ENCODE assay signal across 33 cellular contexts in the genomic region with DNA sequence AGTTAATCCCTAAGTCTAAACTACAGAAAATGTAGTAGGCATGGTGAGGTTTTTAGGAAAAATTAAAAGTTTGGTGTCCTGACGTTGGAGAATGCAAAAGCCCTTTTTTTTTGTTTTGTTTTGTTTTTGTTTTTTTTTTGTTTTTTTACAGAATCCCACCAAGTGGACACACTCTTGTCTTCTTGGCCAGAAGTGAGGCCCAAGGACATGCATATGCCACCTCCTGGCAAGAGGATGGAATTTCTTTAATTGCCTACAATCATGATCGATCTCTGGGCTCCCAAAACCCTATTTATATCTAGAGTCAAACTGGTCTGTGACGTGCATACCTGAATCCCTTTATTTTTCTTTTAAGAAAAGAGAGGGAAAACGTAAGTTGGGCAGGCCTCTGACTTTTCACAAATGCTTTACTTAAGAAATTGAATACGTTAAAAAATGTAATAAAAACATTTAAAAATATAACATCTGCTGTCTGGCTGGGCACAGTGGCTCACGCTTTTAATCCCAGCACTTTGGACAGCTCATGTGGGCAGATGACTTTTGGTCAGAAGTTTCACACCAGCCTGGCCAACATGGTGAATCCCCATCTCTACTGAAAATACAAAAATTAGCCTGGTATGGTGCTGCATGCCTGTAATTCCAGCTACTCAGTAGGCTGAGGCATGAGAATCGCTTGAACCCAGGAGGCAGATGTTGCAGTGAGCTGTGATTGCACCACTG.
DNase-seq lines count a peak whose midpoint lies in the region; ATAC-seq and TF ChIP-seq lines count a peak whose summit lies in the region.
"Had no signal": no experiment of that assay in that cellular context is flagged by ENCODE, and none has a peak within 500 bp of the region (broad histone marks: within the 10 kb centered on the region; RNA-seq: fewer than 3 reads in every experiment).

No MANE protein-coding gene starts in this region.

- H3K36me3 ChIP-seq in SK-N-SH (replicated peaks in 1 of 2; ENCODE audit: control insufficient read depth in 1 of 2, insufficient read depth in 2 of 2, low read length in 1 of 2), result no peaks in the 10 kb centered on the region
- H3K36me3 ChIP-seq: ascending aorta, esophagus muscularis mucosa, heart left ventricle, right lobe of liver, spleen, WERI-Rb-1 had no signal

- H3K9ac ChIP-seq in SK-N-SH, result no peak overlapping the region
- H3K9ac ChIP-seq: GM23248 had no signal

- H2AFZ ChIP-seq in SK-N-SH (ENCODE audit: low read depth), result no peak overlapping the region
- H2AFZ ChIP-seq: GM23248 had no signal

- H3K9me3 ChIP-seq in SK-N-SH, result no peaks in the 10 kb centered on the region
- H3K9me3 ChIP-seq: A549, ascending aorta, esophagus muscularis mucosa, right lobe of liver, spleen had no signal

- POLR2A ChIA-PET in SK-N-SH (lab: Yijun Ruan, JAX), result no interaction called here

- no peak for TF ChIP-seq EP300 in SK-N-SH (IDR thresholded peaks at IDR 0.05; ENCODE audit: borderline replicate concordance in 1 of 2, low read depth in 1 of 2, low read length in 1 of 2)

- peak; percentile 32 for TF ChIP-seq CTCF in SK-N-SH (IDR thresholded peaks at IDR 0.05)
- peak; percentile 3 for TF ChIP-seq CTCF in astrocyte of the cerebellum (IDR thresholded peaks at IDR 0.05; ENCODE audit: low read depth, low read length, missing control alignments)
- TF ChIP-seq CTCF in retinal pigment epithelial cell (conservative IDR thresholded peaks at IDR 0.05; ENCODE audit: low read depth, low read length), result peak; percentile 16

- H3K79me2 ChIP-seq in SK-N-SH (ENCODE audit: insufficient read depth), result no peaks in the 10 kb centered on the region

- WGBS in SK-N-SH (ENCODE audit: low lambda C conversion rate), result 37% methylated on average over 7 of the region's 7 CpGs

- DNase-seq in SK-N-SH (no peak), OCI-M1 (lab: John Stamatoyannopoulos, UW) (peak; percentile 30), astrocyte of the cerebellum (ENCODE audit: low read depth) (no peak), retinal pigment epithelial cell (ENCODE audit: low read depth) (no peak), amniotic stem cell (lab: John Stamatoyannopoulos, UW) (no peak)
- no peak for DNase-seq in stimulated activated CD8-positive, alpha-beta memory T cell treated with anti-CD3 and anti-CD28 coated beads, Interleukin-4, amount 100 ng/mL, for 48 hours
- DNase-seq: activated CD4-positive, alpha-beta T cell treated with anti-CD3 and anti-CD28 coated beads for 48 hours; activated CD8-positive, alpha-beta memory T cell treated with anti-CD3 and anti-CD28 coated beads for 24 hours; activated effector memory CD4-positive, alpha-beta T cell treated with Interleukin-2 at 50 U/mL for 16 hours; AML-193; CD4-positive, alpha-beta T cell; central memory CD4-positive, alpha-beta T cell; dermis blood vessel endothelial cell; foreskin fibroblast; GM23248; heart left ventricle; KBM-7; MM.1S; NCI-H1417; NCI-H2029; right lobe of liver; SHP77; spleen; stimulated activated CD4-positive, alpha-beta T cell treated with anti-CD3 and anti-CD28 coated beads, Interleukin-2, amount 100 ng/mL, for 24 hours; stimulated activated naive CD8-positive, alpha-beta T cell treated with anti-CD3 and anti-CD28 coated beads, Interleukin-15, amount 100 ng/mL, for 72 hours; SW 1271; T1000; WERI-Rb-1 had no signal

- H3K27ac ChIP-seq in SK-N-SH (ENCODE audit: low read depth in 2 of 2, low read length in 1 of 2), result no peak overlapping the region
- H3K27ac ChIP-seq: A549, ascending aorta, esophagus muscularis mucosa, GM23248, heart left ventricle, right lobe of liver, spleen, WERI-Rb-1 had no signal

- H3K9me2 ChIP-seq in SK-N-SH, result no peaks in the 10 kb centered on the region; the same call in 1 of the 2 replicates

- H3K27me3 ChIP-seq in SK-N-SH (ENCODE audit: insufficient read depth), result no peaks in the 10 kb centered on the region
- H3K27me3 ChIP-seq: ascending aorta, esophagus muscularis mucosa, heart left ventricle, right lobe of liver, spleen had no signal

- CTCF ChIA-PET in SK-N-SH (lab: Yijun Ruan, JAX), result no interaction called here

- no peak for ATAC-seq in SK-N-SH treated with all-trans-retinoic acid at 6 μM for 48 hours
- ATAC-seq in HG02885 (IDR thresholded peaks at IDR 0.05; ENCODE audit: poor library complexity, unreplicated experiment), result no peak
- ATAC-seq: A549; heart left ventricle; right lobe of liver; stimulated activated naive CD8-positive, alpha-beta T cell treated with anti-CD3 and anti-CD28 coated beads, Interleukin-15, amount 100 ng/mL, for 72 hours had no signal

- in situ Hi-C loops in astrocyte of the cerebellum (cut with HindIII; ENCODE audit: low sequenced_read_pairs), result no loop called here

- H3K4me1 ChIP-seq in SK-N-SH (ENCODE audit: control insufficient read depth in 1 of 2, insufficient read depth in 2 of 2, low read depth in 1 of 2, low read length in 1 of 2), result no peaks in the 10 kb centered on the region
- H3K4me1 ChIP-seq: A549, ascending aorta, esophagus muscularis mucosa, heart left ventricle, right lobe of liver, spleen had no signal

- no peak overlapping the region for H3K4me2 ChIP-seq in SK-N-SH
- H3K4me2 ChIP-seq: A549 had no signal

- H4K20me1 ChIP-seq in SK-N-SH (ENCODE audit: insufficient read depth), result no peaks in the 10 kb centered on the region

- H3F3A ChIP-seq in SK-N-SH (replicated peaks; ENCODE audit: insufficient read depth), result no peaks in the 10 kb centered on the region

- no peak for TF ChIP-seq RAD21 in SK-N-SH (IDR thresholded peaks at IDR 0.05; ENCODE audit: low read length)

- H3K4me3 ChIP-seq in SK-N-SH (ENCODE audit: low read depth in 2 of 2, low read length in 1 of 2) (no peak overlapping the region), astrocyte of the cerebellum (ENCODE audit: low read depth, low read length) (no peak overlapping the region), retinal pigment epithelial cell (ENCODE audit: low read length) (no peak overlapping the region)
- H3K4me3 ChIP-seq: A549, ascending aorta, esophagus muscularis mucosa, GM23248, heart left ventricle, right lobe of liver, spleen had no signal

TF ChIP-seq in SK-N-SH, 30 proteins besides CTCF, POLR2A, EP300 and RAD21 (continues in another document):
- TF ChIP-seq PBX3 (IDR thresholded peaks at IDR 0.05), result no peak
- no peak for TF ChIP-seq MEF2A (IDR thresholded peaks at IDR 0.05; ENCODE audit: borderline replicate concordance, low read depth)
- TF ChIP-seq ZBTB33 (IDR thresholded peaks at IDR 0.05; ENCODE audit: borderline replicate concordance, low read depth), result no peak
- no peak for TF ChIP-seq TAF1 (IDR thresholded peaks at IDR 0.05; ENCODE audit: borderline replicate concordance, low read depth, low read length)

TF ChIP-seq in SK-N-SH treated with all-trans-retinoic acid at 6 μM for 48 hours, 23 proteins besides CTCF, POLR2A, EP300 and RAD21:
- no peak for TF ChIP-seq RARB (CRISPR knock-in tag; IDR thresholded peaks at IDR 0.05)
- TF ChIP-seq TOX (CRISPR knock-in tag; IDR thresholded peaks at IDR 0.05; ENCODE audit: borderline replicate concordance), result no peak
- TF ChIP-seq PPARA (CRISPR knock-in tag; IDR thresholded peaks at IDR 0.05; ENCODE audit: borderline replicate concordance), result no peak
- no peak for TF ChIP-seq ZNF565 (CRISPR knock-in tag; conservative IDR thresholded peaks at IDR 0.05; ENCODE audit: low read depth)
- TF ChIP-seq ESRRG (CRISPR knock-in tag; IDR thresholded peaks at IDR 0.05), result no peak
- no peak for TF ChIP-seq BACH2 (CRISPR knock-in tag; IDR thresholded peaks at IDR 0.05; ENCODE audit: borderline replicate concordance)
- TF ChIP-seq CSDC2 (CRISPR knock-in tag; IDR thresholded peaks at IDR 0.05), result no peak
- no peak for TF ChIP-seq ISL1 (CRISPR knock-in tag; IDR thresholded peaks at IDR 0.05)
